27 cellular contexts compared by ENCODE assay signal in the genomic region with DNA sequence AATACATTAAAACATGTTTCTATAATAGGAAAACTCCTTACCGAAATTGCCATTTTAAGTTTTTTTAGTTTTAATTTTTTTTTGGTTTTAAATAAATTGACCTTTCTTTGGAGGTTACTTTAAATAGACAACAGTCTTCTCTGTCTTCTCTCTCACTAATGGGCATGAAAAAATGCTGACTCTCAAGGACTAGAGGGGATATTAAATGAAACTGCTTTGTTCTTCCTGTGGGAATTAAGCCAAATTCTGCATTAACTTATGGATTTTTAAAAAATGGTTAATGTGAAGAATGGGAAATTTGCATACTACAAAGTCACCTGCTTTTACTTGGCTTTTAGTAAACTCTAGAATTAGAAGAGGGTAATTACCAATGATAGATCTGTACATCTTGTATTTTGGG.
"Had no signal": no experiment of that assay in that cellular context is flagged by ENCODE, and none has a peak within 500 bp of the region (broad histone marks: within the 10 kb centered on the region; RNA-seq: fewer than 3 reads in every experiment).

No MANE protein-coding gene starts in this region.

- ATAC-seq: activated CD8-positive, alpha-beta T cell treated with anti-CD3 and anti-CD28 coated beads for 36 hours; activated T-cell treated with anti-CD3 and anti-CD28 coated beads, Interleukin-2, amount 50 U/mL, for 72 hours; activated T-helper 17 cell treated with anti-CD3 and anti-CD28 coated beads, Interleukin-2, amount 50 U/mL, for 72 hours; PC-3 had no signal

- DNase-seq: activated CD4-positive, alpha-beta T cell treated with anti-CD3 and anti-CD28 coated beads, Interleukin-2, amount 10 ng/mL, durations not matched to agents 24 days and 14 days; activated CD4-positive, alpha-beta T cell treated with anti-CD3 and anti-CD28 coated beads, Interleukin-2, amount 50 U/mL, for 4 hours; activated CD8-positive, alpha-beta T cell treated with anti-CD3 and anti-CD28 coated beads for 36 hours; activated effector memory CD4-positive, alpha-beta T cell treated with anti-CD3 and anti-CD28 coated beads, Interleukin-2, amount 50 U/mL, for 16 hours; activated naive CD4-positive, alpha-beta T cell; activated naive CD4-positive, alpha-beta T cell treated with anti-CD3 and anti-CD28 coated beads, Interleukin-2, amount 50 U/mL, for 16 hours; activated naive CD8-positive, alpha-beta T cell treated with anti-CD3 and anti-CD28 coated beads for 36 hours; activated T-cell treated with anti-CD3 and anti-CD28 coated beads, Interleukin-2, amount 50 U/mL, for 1 hour; activated T-cell treated with anti-CD3 and anti-CD28 coated beads, Interleukin-2, amount 50 U/mL, for 72 hours; amniotic stem cell; aorta; brain microvascular endothelial cell; central memory CD4-positive, alpha-beta T cell; Karpas-422; KBM-7; NCI-H1417; NCI-H187 treated with DMSO at 0.1 percent for 48 hours; NCI-H2081; NCI-H510A; NCI-H526; NCI-H748 treated with DMSO at 0.1 percent for 48 hours; NK-92 treated with Interleukin-12 subunit alpha and Interleukin-12 subunit beta, amount 100 ng/mL, for 24 hours; PC-3; Peyer's patch; Right ventricle myocardium superior; SK-N-SH had no signal
